Comparison of ENCODE assay signal across 7 cellular contexts in the genomic region with DNA sequence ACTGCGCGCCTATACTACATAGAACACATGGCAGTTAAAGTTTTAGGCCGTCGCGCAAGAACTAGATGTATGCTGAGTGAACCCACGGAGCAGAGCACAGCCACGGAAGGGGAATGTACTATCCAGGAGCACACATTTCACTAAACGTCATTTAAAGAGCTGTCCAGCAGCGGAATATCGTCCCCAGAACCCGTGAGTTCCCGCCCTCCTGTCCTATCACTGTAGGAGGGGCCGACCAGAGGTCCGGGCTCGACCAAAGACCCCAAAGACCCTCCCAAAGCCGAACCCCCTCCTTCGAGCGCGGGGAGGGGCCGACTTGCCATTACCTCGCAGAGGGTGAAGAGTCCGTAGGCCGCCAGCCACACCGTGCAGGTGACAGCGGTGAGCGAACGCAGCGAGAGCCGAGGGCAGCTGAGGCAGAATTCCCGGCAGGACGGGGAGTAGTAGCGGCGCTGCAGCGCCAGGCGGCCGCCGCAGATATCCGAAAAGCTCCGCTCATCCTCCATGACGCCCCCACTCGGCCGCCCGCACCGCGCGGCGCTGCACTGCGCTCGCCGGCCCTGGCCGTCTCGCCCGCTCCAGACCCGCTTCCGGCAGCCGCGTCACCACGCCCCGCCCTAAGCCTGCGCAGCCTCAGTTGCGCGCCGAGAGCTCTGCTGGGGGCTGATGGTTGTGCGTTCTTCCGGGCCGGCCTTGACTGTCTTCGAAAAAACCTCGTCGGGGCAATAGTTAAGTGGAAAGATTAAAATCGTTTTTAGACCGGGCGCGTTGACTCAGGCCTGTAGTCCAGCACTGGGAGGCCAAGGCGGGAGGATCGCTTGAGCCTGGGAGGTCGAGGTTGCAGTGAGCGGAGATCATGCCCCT.
DNase-seq lines count a peak whose midpoint lies in the region; ATAC-seq and TF ChIP-seq lines count a peak whose summit lies in the region.

A gene with protein sequence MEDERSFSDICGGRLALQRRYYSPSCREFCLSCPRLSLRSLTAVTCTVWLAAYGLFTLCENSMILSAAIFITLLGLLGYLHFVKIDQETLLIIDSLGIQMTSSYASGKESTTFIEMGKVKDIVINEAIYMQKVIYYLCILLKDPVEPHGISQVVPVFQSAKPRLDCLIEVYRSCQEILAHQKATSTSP (minus strand): TSS at position 571 of the 864 bp plus-strand sequence. CDS start 65 bp downstream, at position 506.

- peak; percentile 67 for ATAC-seq in GM18499 (IDR thresholded peaks at IDR 0.05; ENCODE audit: insufficient read depth, unreplicated experiment)
- peak; percentile 92 for ATAC-seq in HG02870 (IDR thresholded peaks at IDR 0.05; ENCODE audit: unreplicated experiment)

- peak; percentile 56 for TF ChIP-seq CTCF in astrocyte of the cerebellum (IDR thresholded peaks at IDR 0.05; ENCODE audit: low read depth, low read length, missing control alignments)

- in situ Hi-C loops in astrocyte of the cerebellum (cut with HindIII; ENCODE audit: low sequenced_read_pairs) = no loop called here

- peak; percentile 56 for DNase-seq in NCI-H2029 (lab: John Stamatoyannopoulos, UW)
- DNase-seq in T-helper 9 cell = peak; percentile 93
- peak; percentile 48 for DNase-seq in astrocyte of the cerebellum (ENCODE audit: low read depth)
- peak; percentile 90 for DNase-seq in hepatic stellate cell (ENCODE audit: low spot score)
- DNase-seq in retina = peak; percentile 96

- H3K4me3 ChIP-seq in astrocyte of the cerebellum (ENCODE audit: low read depth, low read length) = peak within 1 kb of the TSS; percentile 87

Comparison
In these comparisons a context has a peak if more than half of its experiments do, and no peak if none do; other contexts are left out.
1. Peak in every context shown above with its lines: DNase-seq, ATAC-seq and H3K4me3 ChIP-seq.